17 cellular contexts compared by ENCODE assay signal in genomic region chr15:35992791-35993190, GRCh38.
"Had no signal": no experiment of that assay in that cellular context is flagged by ENCODE, and none has a peak within 500 bp of the region (broad histone marks: within the 10 kb centered on the region; RNA-seq: fewer than 3 reads in every experiment).

No MANE protein-coding gene starts in this region.

- H3K9ac ChIP-seq: parathyroid adenoma had no signal

- H3K36me3 ChIP-seq: esophagus squamous epithelium, lower lobe of right lung, neutrophil, right lobe of liver, stomach, thyroid gland had no signal

- H3K4me3 ChIP-seq: esophagus squamous epithelium, lower lobe of right lung, right lobe of liver, stomach, thyroid gland had no signal

- H3K9me3 ChIP-seq: esophagus squamous epithelium, lower lobe of right lung, neutrophil, right lobe of liver, stomach, thyroid gland had no signal

- H3K27me3 ChIP-seq: esophagus squamous epithelium, neutrophil, right lobe of liver, stomach, thyroid gland had no signal

- H3K4me1 ChIP-seq: esophagus squamous epithelium, lower lobe of right lung, parathyroid adenoma, right lobe of liver, stomach, thyroid gland had no signal

- DNase-seq: cortex of kidney; effector memory CD8-positive, alpha-beta T cell; erythroblast; esophagus squamous epithelium; foreskin melanocyte; hypothalamus; left ventricle myocardium superior; lower lobe of right lung; natural killer cell; right lobe of liver; stimulated activated CD4-positive, alpha-beta T cell treated with anti-CD3 and anti-CD28 coated beads, Interleukin-2, amount 100 ng/mL, for 24 hours; stimulated activated CD4-positive, alpha-beta T cell treated with anti-CD3 and anti-CD28 coated beads, Interleukin-4, amount 100 ng/mL, for 24 hours; stimulated activated naive CD4-positive, alpha-beta T cell treated with Interleukin-2 at 50 U/mL for 16 hours; stomach; thyroid gland had no signal
